25 cellular contexts compared by ENCODE assay signal in the genomic region with DNA sequence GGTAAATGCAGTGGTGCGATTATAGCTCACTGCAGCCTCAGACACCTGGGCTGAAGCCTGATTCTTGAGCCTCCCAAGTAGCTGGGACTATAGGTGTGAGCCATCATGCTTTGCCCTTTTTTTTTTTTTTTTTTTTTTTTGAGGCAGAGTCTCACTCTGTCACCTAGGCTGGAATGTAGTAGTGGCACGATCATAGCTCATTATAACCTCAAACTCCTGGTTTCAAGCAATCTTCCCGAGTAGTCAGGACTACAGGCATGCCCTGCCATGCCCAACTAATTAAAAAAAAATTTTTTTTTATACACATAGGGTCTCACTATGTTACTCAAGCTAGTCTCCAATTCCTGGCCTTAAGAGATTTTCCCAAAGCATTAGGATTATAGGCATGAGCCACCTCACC. TPM values are rescaled to one million over a fixed set of nuclear protein-coding genes. Genes with fewer than 3 reads are reported as not detected.
DNase-seq lines count a peak whose midpoint lies in the region; TF ChIP-seq lines count a peak whose summit lies in the region.
"Had no signal": no experiment of that assay in that cellular context is flagged by ENCODE, and none has a peak within 500 bp of the region (broad histone marks: within the 10 kb centered on the region; RNA-seq: fewer than 3 reads in every experiment).

No MANE protein-coding gene starts in this region.

- BruUV-seq in mammary epithelial cell (replicated peaks; lab: Mats Ljungman, UMichigan) = no TSS peak

- H3K27me3 ChIP-seq in mammary epithelial cell (ENCODE audit: insufficient read depth, low read length) (no peaks in the 10 kb centered on the region), spleen (replicated peaks in 1 of 7) (no peaks in the 10 kb centered on the region)
- H3K27me3 ChIP-seq: ascending aorta, upper lobe of right lung had no signal

- H3K9me3 ChIP-seq in mammary epithelial cell (replicated peaks; ENCODE audit: insufficient read depth, low read length) (no peaks in the 10 kb centered on the region), spleen (no peaks in the 10 kb centered on the region)
- H3K9me3 ChIP-seq: ascending aorta, lower lobe of right lung, mucosa of descending colon, upper lobe of right lung had no signal

- H3K27me3 Mint-ChIP-seq in CD14-positive monocyte (ENCODE audit: low read depth in 3 of 3) (no peaks in the 10 kb centered on the region), HFFc6 (ENCODE audit: insufficient read depth) (no peaks in the 10 kb centered on the region), neural crest cell (ENCODE audit: low read depth) (no peaks in the 10 kb centered on the region)
- H3K27me3 Mint-ChIP-seq: activated naive CD8-positive, alpha-beta T cell treated with anti-CD3 and anti-CD28 coated beads for 36 hours; dendritic cell treated with granulocyte-macrophage colony-stimulating factor and Interleukin-4, amounts not matched to agents 40 ng/mL and 50 ng/mL, for 4 days; natural killer cell treated with Interleukin-12 subunit alpha and Interleukin-12 subunit beta and Interleukin-15 and Interleukin-18, amount 100 ng/mL, for 72 hours had no signal

- no peak for DNase-seq in CD14-positive monocyte (ENCODE audit: low spot score)
- no peak for DNase-seq in HFFc6
- peak; percentile 74 for DNase-seq in mammary epithelial cell
- DNase-seq in neural crest cell (ENCODE audit: low read depth, low spot score) = no peak
- DNase-seq in DMS114 treated with DMSO at 0.1 percent for 48 hours (lab: John Stamatoyannopoulos, UW; ENCODE audit: unreplicated experiment) = no peak
- no peak for DNase-seq in spleen
- DNase-seq in NCI-H128 (lab: John Stamatoyannopoulos, UW; ENCODE audit: unreplicated experiment) = no peak
- DNase-seq: activated CD8-positive, alpha-beta memory T cell treated with anti-CD3 and anti-CD28 coated beads, Interleukin-2, amount 50 U/mL, for 4 hours; activated naive CD8-positive, alpha-beta T cell treated with anti-CD3 and anti-CD28 coated beads for 36 hours; central memory CD4-positive, alpha-beta T cell; EL; islet precursor cell; lower lobe of right lung; mucosa of descending colon; NCI-H1105; NCI-H1930; NCI-H524; PC-3; SHP77 treated with DMSO at 0.1 percent for 48 hours; stimulated activated CD4-positive, alpha-beta T cell treated with anti-CD3 and anti-CD28 coated beads, Interleukin-2, amount 100 ng/mL, for 48 hours; upper lobe of right lung had no signal

- H3K4me3 ChIP-seq in mammary epithelial cell (replicated peaks in 1 of 3; ENCODE audit: insufficient read depth in 1 of 3, low read depth in 2 of 3, low read length in 3 of 3) (no peak overlapping the region), spleen (no peak overlapping the region)
- H3K4me3 ChIP-seq: lower lobe of right lung, mucosa of descending colon, upper lobe of right lung had no signal

- H3K9ac ChIP-seq in mammary epithelial cell (ENCODE audit: insufficient read depth, low read length) = no peak overlapping the region

- H3K9me3 Mint-ChIP-seq in CD14-positive monocyte (no peaks in the 10 kb centered on the region), HFFc6 (no peaks in the 10 kb centered on the region), neural crest cell (no peaks in the 10 kb centered on the region)
- H3K9me3 Mint-ChIP-seq: activated naive CD8-positive, alpha-beta T cell treated with anti-CD3 and anti-CD28 coated beads for 36 hours; dendritic cell treated with granulocyte-macrophage colony-stimulating factor and Interleukin-4, amounts not matched to agents 40 ng/mL and 50 ng/mL, for 4 days; natural killer cell treated with Interleukin-12 subunit alpha and Interleukin-12 subunit beta and Interleukin-15 and Interleukin-18, amount 100 ng/mL, for 72 hours had no signal

- no peak overlapping the region for H2AFZ ChIP-seq in mammary epithelial cell (ENCODE audit: low read depth, low read length)

- TF ChIP-seq CTCF in CD14-positive monocyte (IDR thresholded peaks at IDR 0.05) = no peak
- no peak for TF ChIP-seq CTCF in HFFc6 (IDR thresholded peaks at IDR 0.05)
- TF ChIP-seq CTCF in mammary epithelial cell (conservative IDR thresholded peaks at IDR 0.05 in 1 of 2, IDR thresholded peaks at IDR 0.05 in 1 of 2; ENCODE audit: extremely low read depth in 1 of 2, insufficient read depth in 1 of 2, low read depth in 1 of 2, low read length in 2 of 2) = no peak
- TF ChIP-seq CTCF in neural crest cell (conservative IDR thresholded peaks at IDR 0.05) = no peak
- TF ChIP-seq CTCF in spleen (IDR thresholded peaks at IDR 0.05 in 8 of 11, conservative IDR thresholded peaks at IDR 0.05 in 3 of 11) = no peak

- in situ Hi-C loops in mammary epithelial cell (cut with MboI; ENCODE audit: low sequenced_read_pairs in 2 of 2) = no loop called here

- H3K4me1 ChIP-seq in mammary epithelial cell (ENCODE audit: insufficient read depth, low read length) (peaks cover 48% of the 10 kb centered on the region), spleen (peaks cover 43 to 83% (median 71%) of the 10 kb centered on the region in 6 donors)

- intact Hi-C loops in CD14-positive monocyte (cut with micrococcal nuclease) (loop anchor here in 1 of 2 donors (10.0 kb wide), 2 partner anchors 53 to 163 kb away; partner anchors contain the start of gene IFT81), mammary epithelial cell (cut with micrococcal nuclease) (no loop called here), spleen (cut with DNase I; ENCODE audit: low total_unique reads) (no loop called here)

- H3K27ac ChIP-seq in mammary epithelial cell (ENCODE audit: insufficient read depth, low read depth, low read length) (peak overlapping the region; percentile 30), spleen (no peak overlapping the region)
- H3K27ac ChIP-seq: C4-2B, lower lobe of right lung, upper lobe of right lung had no signal

- TF ChIP-seq POLR2A in spleen (IDR thresholded peaks at IDR 0.05) = no peak

- H3K36me3 Mint-ChIP-seq in CD14-positive monocyte = peaks cover 65 to 81% of the 10 kb centered on the region in 2 donors
- H3K36me3 Mint-ChIP-seq in HFFc6 (ENCODE audit: low read depth) = peaks cover 62% of the 10 kb centered on the region
- peaks cover 14% of the 10 kb centered on the region for H3K36me3 Mint-ChIP-seq in neural crest cell (ENCODE audit: low read depth)

- peaks cover 100% of the 10 kb centered on the region for H3K79me2 ChIP-seq in mammary epithelial cell (ENCODE audit: insufficient read depth, low read length)

- dilution Hi-C loops in mammary epithelial cell (cut with HindIII; ENCODE audit: low sequenced_read_pairs) = loop anchor here (5.0 to 10.0 kb wide), 5 partner anchors 44 to 233 kb away; no protein-coding TSS in a partner anchor

- WGBS in mammary epithelial cell (ENCODE audit: low coverage, missing lambda C conversion rate) = 25% methylated on average over 1 of the region's 3 CpGs
- 91 to 97% (median 95%) methylated on average over 3 of the region's 3 CpGs for WGBS in spleen, 5 donors

- CTCF ChIA-PET in mammary epithelial cell (lab: Charles Lee; ENCODE audit: low non-redundant PET) = interaction anchor here (0.6 kb wide), 2 partner anchors 62 to 63 kb away, joined by 4 to 9 read pairs; no protein-coding TSS in a partner anchor

- H3K4me1 Mint-ChIP-seq in CD14-positive monocyte = peaks cover 52% of the 10 kb centered on the region
- H3K4me1 Mint-ChIP-seq in HFFc6 (ENCODE audit: low read depth) = peaks cover 62% of the 10 kb centered on the region
- H3K4me1 Mint-ChIP-seq in neural crest cell = peaks cover 37% of the 10 kb centered on the region

- no peak overlapping the region for H3K4me3 Mint-ChIP-seq in CD14-positive monocyte
- no peak overlapping the region; the same call in 1 of the 2 replicates for H3K4me3 Mint-ChIP-seq in HFFc6
- H3K4me3 Mint-ChIP-seq in neural crest cell = peak overlapping the region; percentile 31
- H3K4me3 Mint-ChIP-seq: dendritic cell treated with granulocyte-macrophage colony-stimulating factor and Interleukin-4, amounts not matched to agents 40 ng/mL and 50 ng/mL, for 4 days had no signal

- H3K27ac Mint-ChIP-seq in CD14-positive monocyte = peak overlapping the region in 4 of 7 donors; percentile 66 to 89 (median 84)
- H3K27ac Mint-ChIP-seq in HFFc6 = 0 out of 2 replicates have a peak overlapping the region, but pooled peaks have one; percentile 16
- no peak overlapping the region for H3K27ac Mint-ChIP-seq in neural crest cell (ENCODE audit: unreplicated experiment)
- H3K27ac Mint-ChIP-seq: activated naive CD8-positive, alpha-beta T cell treated with anti-CD3 and anti-CD28 coated beads for 36 hours; dendritic cell treated with granulocyte-macrophage colony-stimulating factor and Interleukin-4, amounts not matched to agents 40 ng/mL and 50 ng/mL, for 4 days had no signal

- H3K4me2 ChIP-seq in mammary epithelial cell (ENCODE audit: insufficient read depth, low read depth, low read length) = no peak overlapping the region

- H3K36me3 ChIP-seq in mammary epithelial cell (ENCODE audit: insufficient read depth, low read length) = peaks cover 26% of the 10 kb centered on the region
- H3K36me3 ChIP-seq in spleen = peaks cover 2 to 86% (median 39%) of the 10 kb centered on the region in 6 donors

- peaks cover 4% of the 10 kb centered on the region for H4K20me1 ChIP-seq in mammary epithelial cell (ENCODE audit: insufficient read depth, low read length)

RNA-seq across cellular contexts. Expression of gene ATP2A2, which starts 6.9 kb away (rescaled TPM):
- polyA plus RNA-seq in CD14-positive monocyte (1 to 10 TPM; 4.5 to 6.9 TPM), mammary epithelial cell (156 TPM), spleen (10 to 100 TPM in 2 of 3 donors, 1 to 10 TPM in 1; 7.8 to 18.4 (median 12.3) TPM)
- 100 to 1,000 TPM; 254 to 286 (median 267) TPM for total RNA-seq in HFFc6 (2021; fragmentation: NEBNext Ultra II Directional; extraction: Animal tissue kit (Norgen Biotek cat#: 25700))
- total RNA-seq in mammary epithelial cell (100 to 1,000 TPM; 311 to 337 TPM), neural crest cell (234 and 242 TPM in 2 replicates), spleen (100 to 1,000 TPM in 6 of 7 donors, 10 to 100 TPM in 1; 89.8 to 143 (median 118) TPM)
- 444 TPM for polyA minus RNA-seq in mammary epithelial cell
